29 cellular contexts compared by ENCODE assay signal in the genomic region with DNA sequence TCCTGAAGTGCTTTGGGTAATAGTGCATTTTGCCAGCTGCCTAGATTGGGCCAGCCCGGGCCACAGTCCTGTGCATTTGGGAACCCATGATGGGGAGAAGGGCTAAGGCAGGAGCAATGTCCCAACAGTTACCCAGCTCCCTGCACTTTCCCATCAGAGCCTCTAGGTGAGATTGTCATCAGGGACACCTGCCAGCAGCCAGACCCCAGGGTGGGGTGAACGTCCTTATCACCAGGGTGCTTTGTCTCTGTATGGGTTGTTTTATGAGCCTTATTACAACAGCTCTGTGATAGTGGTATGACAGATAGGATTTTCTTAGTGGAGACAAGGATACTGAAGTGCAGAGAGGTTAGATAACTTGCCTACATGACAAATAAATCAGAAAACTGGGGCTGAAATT.
"Had no signal": no experiment of that assay in that cellular context is flagged by ENCODE, and none has a peak within 500 bp of the region (broad histone marks: within the 10 kb centered on the region; RNA-seq: fewer than 3 reads in every experiment).

No MANE protein-coding gene starts in this region.

- H3K4me3 ChIP-seq: MG63 had no signal

- H3K27me3 ChIP-seq: MG63 had no signal

- H3K9me3 ChIP-seq: MG63 had no signal

- DNase-seq: activated CD4-positive, alpha-beta T cell treated with anti-CD3 and anti-CD28 coated beads, Interleukin-2, amount 10 ng/mL, durations not matched to agents 24 days and 14 days; activated CD4-positive, alpha-beta T cell treated with anti-CD3 and anti-CD28 coated beads, Interleukin-2, amount 50 U/mL, for 4 hours; activated CD8-positive, alpha-beta memory T cell treated with anti-CD3 and anti-CD28 coated beads, Interleukin-2, amount 50 U/mL, for 4 hours; activated CD8-positive, alpha-beta T cell treated with anti-CD3 and anti-CD28 coated beads for 36 hours; activated effector memory CD4-positive, alpha-beta T cell treated with Interleukin-2 at 50 U/mL for 16 hours; activated naive CD4-positive, alpha-beta T cell treated with anti-CD3 and anti-CD28 coated beads, Interleukin-2, amount 10 ng/mL, durations not matched to agents 7 days and 5 days; activated naive CD8-positive, alpha-beta T cell treated with anti-CD3 and anti-CD28 coated beads, Interleukin-2, amount 50 U/mL, for 24 hours; activated T-cell treated with anti-CD3 and anti-CD28 coated beads for 4 hours; activated T-cell treated with anti-CD3 and anti-CD28 coated beads, Interleukin-2, amount 50 U/mL, for 48 hours; anterior cingulate cortex; Kasumi-1; KG1; MG63; NCI-H1048; NCI-H1105 treated with DMSO at 0.1 percent for 48 hours; NCI-H1436; NCI-H1694; NCI-H1930; NCI-H2081 treated with DMSO at 0.1 percent for 48 hours; NCI-H345; NCI-H524 treated with DMSO at 0.1 percent for 48 hours; SIG-M5; T-helper 1 cell; T-helper 2 cell; T1000 had no signal

- H3K27ac ChIP-seq: RWPE1 had no signal

- H3K36me3 ChIP-seq: MG63 had no signal

- FAIRE-seq: bronchial epithelial cell, RCC 7860, TTC549 had no signal
